In genomic region chr18:3305354-3305762, GRCh38 we compare ENCODE assay signal across 9 cellular contexts. TPM values are rescaled to one million over a fixed set of nuclear protein-coding genes. Genes with fewer than 3 reads are reported as not detected.
DNase-seq lines count a peak whose midpoint lies in the region; ATAC-seq and TF ChIP-seq lines count a peak whose summit lies in the region.
"Had no signal": no experiment of that assay in that cellular context is flagged by ENCODE, and none has a peak within 500 bp of the region (broad histone marks: within the 10 kb centered on the region; RNA-seq: fewer than 3 reads in every experiment).

No MANE protein-coding gene starts in this region.

- H2BK120ac ChIP-seq in IMR-90 (ENCODE audit: low read depth, low read length): no peak overlapping the region; the same call in 1 of the 2 replicates

- no peaks in the 10 kb centered on the region for H4K20me1 ChIP-seq in IMR-90 (ENCODE audit: insufficient read depth, low read length)

- DNase-seq in Daoy (ENCODE audit: low read depth) (peak; percentile 86), IMR-90 (peak; percentile 100), kidney epithelial cell (ENCODE audit: low read depth) (peak; percentile 92), GF-D8 (lab: John Stamatoyannopoulos, UW) (no peak)
- DNase-seq in activated T-cell treated with anti-CD3 and anti-CD28 coated beads, Interleukin-2, amount 50 U/mL, for 48 hours: peak; percentile 50 to 58

- WGBS in IMR-90 (ENCODE audit: extremely low coverage in 2 of 2, insufficient read length in 1 of 2), 2 experiments: 0% methylated on average over 2 of the region's 7 CpGs; no CpG with 5 or more reads in 1 of the 2 experiments

- peak overlapping the region; percentile 80 for H2BK5ac ChIP-seq in IMR-90 (ENCODE audit: low read depth, low read length, poor library complexity, severe bottlenecking)

- H3K14ac ChIP-seq in IMR-90 (replicated peaks; ENCODE audit: low read depth, low read length): no peak overlapping the region

- H2AK9ac ChIP-seq in IMR-90 (replicated peaks; ENCODE audit: low read depth, low read length, poor library complexity): no peak overlapping the region

- H3K4me2 ChIP-seq in IMR-90 (ENCODE audit: low read depth, low read length): peak overlapping the region; percentile 27; the same call in 1 of the 2 replicates

- intact Hi-C loops in IMR-90 (cut with micrococcal nuclease): loop anchor here (1.0 kb wide), 1 partner anchor 142 kb away; no protein-coding TSS in a partner anchor

- H3K23ac ChIP-seq in IMR-90 (ENCODE audit: low read depth, low read length): no peak overlapping the region

- H3K27me3 ChIP-seq in IMR-90 (ENCODE audit: control insufficient read depth, insufficient read depth, low read length): no peaks in the 10 kb centered on the region
- no peaks in the 10 kb centered on the region for H3K27me3 ChIP-seq in kidney epithelial cell (ENCODE audit: control insufficient read depth, insufficient read depth, low read length)
- H3K27me3 ChIP-seq: vagina had no signal

- H3K36me3 ChIP-seq in IMR-90 (ENCODE audit: control insufficient read depth, insufficient read depth, low read length) (no peaks in the 10 kb centered on the region), kidney epithelial cell (ENCODE audit: control insufficient read depth, insufficient read depth, low read length) (no peaks in the 10 kb centered on the region)
- H3K36me3 ChIP-seq: vagina had no signal

- peak overlapping the region; percentile 34; the same call in 1 of the 2 replicates for H3K4ac ChIP-seq in IMR-90 (ENCODE audit: low read depth, low read length)

- POLR2A ChIA-PET in IMR-90 (lab: Charles Lee; ENCODE audit: unreplicated experiment): no interaction called here

- H3K27ac ChIP-seq in IMR-90 (ENCODE audit: insufficient read depth, low read length): no peak overlapping the region
- H3K27ac ChIP-seq: vagina had no signal

- CTCF ChIA-PET in IMR-90 (lab: Yijun Ruan, JAX): no interaction called here

- ATAC-seq in IMR-90 (ENCODE audit: low read depth): peak; percentile 98
- ATAC-seq in GM18498 (IDR thresholded peaks at IDR 0.05; ENCODE audit: unreplicated experiment): no peak
- ATAC-seq in HG03175 (IDR thresholded peaks at IDR 0.05; ENCODE audit: unreplicated experiment): no peak
- ATAC-seq in GM18519 (IDR thresholded peaks at IDR 0.05; ENCODE audit: low FRiP score, unreplicated experiment): no peak

- no peak overlapping the region for H3K56ac ChIP-seq in IMR-90 (ENCODE audit: extremely low read depth, insufficient read depth, low read length)

- BruUV-seq in IMR-90 (replicated peaks; lab: Mats Ljungman, UMichigan): no TSS peak

- no peak overlapping the region; the same call in 2 of the 3 replicates for H2BK15ac ChIP-seq in IMR-90 (ENCODE audit: low read depth, low read length)

- H3K4me3 ChIP-seq in IMR-90 (ENCODE audit: insufficient read depth, low read depth, low read length) (no peak overlapping the region), kidney epithelial cell (ENCODE audit: low read depth, low read length) (no peak overlapping the region)
- H3K4me3 ChIP-seq: vagina had no signal

- H2AK5ac ChIP-seq in IMR-90 (ENCODE audit: low read depth, low read length): no peak overlapping the region

- peaks cover 6% of the 10 kb centered on the region for H3K9me1 ChIP-seq in IMR-90 (ENCODE audit: insufficient read depth, low read length)

- no peak overlapping the region for H2BK20ac ChIP-seq in IMR-90 (ENCODE audit: low read depth, low read length)

- TF ChIP-seq RAD21 in IMR-90 (IDR thresholded peaks at IDR 0.05; ENCODE audit: low read length): 0 out of 2 replicates have a peak, but pooled peaks have one; percentile 19

- H4K5ac ChIP-seq in IMR-90 (ENCODE audit: low read depth, low read length): no peak overlapping the region

- no peak overlapping the region for H2AFZ ChIP-seq in IMR-90 (replicated peaks; ENCODE audit: low read length, poor library complexity)

- dilution Hi-C loops in IMR-90 (cut with HindIII; ENCODE audit: low sequenced_read_pairs, unreplicated experiment): no loop called here

- no peak overlapping the region for H3K9ac ChIP-seq in IMR-90 (ENCODE audit: low read depth, low read length)

- no peaks in the 10 kb centered on the region for H3K79me1 ChIP-seq in IMR-90 (ENCODE audit: low read depth in 1 of 2, low read length in 2 of 2)

- no peak overlapping the region for H3K18ac ChIP-seq in IMR-90 (ENCODE audit: low read depth, low read length)

- in situ Hi-C loops in IMR-90 (cut with MboI; ENCODE audit: low sequenced_read_pairs): no loop called here

- no peak overlapping the region for H4K8ac ChIP-seq in IMR-90 (ENCODE audit: low read depth in 2 of 2, low read length in 2 of 2)

- H3K4me1 ChIP-seq in IMR-90 (ENCODE audit: control insufficient read depth, insufficient read depth, low read length): peaks cover 6% of the 10 kb centered on the region

- TF ChIP-seq CTCF in IMR-90 (conservative IDR thresholded peaks at IDR 0.05; ENCODE audit: low read depth, low read length) (no peak), kidney epithelial cell (IDR thresholded peaks at IDR 0.05; ENCODE audit: insufficient read depth, low read length, poor library complexity, severe bottlenecking) (no peak)

- no peaks in the 10 kb centered on the region for H3K9me3 ChIP-seq in IMR-90 (ENCODE audit: control insufficient read depth, insufficient read depth, low read length)
- H3K9me3 ChIP-seq: vagina had no signal

- no peak overlapping the region for H4K91ac ChIP-seq in IMR-90 (ENCODE audit: insufficient read depth, low read depth, low read length)

- TF ChIP-seq POLR2A in IMR-90 (IDR thresholded peaks at IDR 0.05; ENCODE audit: low read depth, low read length): no peak

TF ChIP-seq in IMR-90, 13 proteins besides CTCF, POLR2A, EP300 and RAD21:
- peak; percentile 33; the same call in 1 of the 2 replicates for TF ChIP-seq MAFK (IDR thresholded peaks at IDR 0.05; ENCODE audit: low read depth, low read length)
- TF ChIP-seq USF2 (IDR thresholded peaks at IDR 0.05; ENCODE audit: low read depth, low read length): peak; percentile 31; the same call in 1 of the 2 replicates
- 0 out of 2 replicates have a peak, but pooled peaks have one; percentile 29 for TF ChIP-seq MXI1 (IDR thresholded peaks at IDR 0.05; ENCODE audit: borderline replicate concordance, low read depth, low read length)
- peak; percentile 25; the same call in 1 of the 2 replicates for TF ChIP-seq SMC3 (IDR thresholded peaks at IDR 0.05; ENCODE audit: low read depth, low read length)
- TF ChIP-seq BHLHE40 (IDR thresholded peaks at IDR 0.05; ENCODE audit: low read depth, low read length): peak; percentile 83
- TF ChIP-seq RFX5 (IDR thresholded peaks at IDR 0.05; ENCODE audit: low read depth, low read length): no peak
- TF ChIP-seq MAZ (IDR thresholded peaks at IDR 0.05; ENCODE audit: borderline replicate concordance, low read depth, low read length): no peak
- TF ChIP-seq CHD1 (IDR thresholded peaks at IDR 0.05; ENCODE audit: low read depth, low read length): no peak
- peak; percentile 98 for TF ChIP-seq FOS (IDR thresholded peaks at IDR 0.05; ENCODE audit: low read depth, low read length)
- TF ChIP-seq ELK1 (IDR thresholded peaks at IDR 0.05; ENCODE audit: borderline replicate concordance, low read depth, low read length): no peak
- TF ChIP-seq NFE2L2 (IDR thresholded peaks at IDR 0.05; ENCODE audit: low read depth, low read length): peak; percentile 64; the same call in 1 of the 2 replicates
- TF ChIP-seq RCOR1 (IDR thresholded peaks at IDR 0.05; ENCODE audit: insufficient replicate concordance, low read length): no peak
- TF ChIP-seq CEBPB (IDR thresholded peaks at IDR 0.05; ENCODE audit: low read depth, low read length): peak; percentile 57

RNA-seq across cellular contexts. Expression of gene MYL12B, which starts 43.4 kb away (rescaled TPM):
- total RNA-seq in Daoy (2014; rRNA removed; shearing (Covaris generic)): 154 and 183 TPM in 2 replicates
- total RNA-seq in IMR-90 (2012; rRNA removed) (593 and 692 TPM in 2 replicates), kidney epithelial cell (535 and 537 TPM in 2 replicates)
- 753 and 816 TPM in 2 replicates for polyA plus RNA-seq in IMR-90 (2012; rRNA removed)
- 265 and 382 TPM in 2 replicates for polyA plus RNA-seq in IMR-90 (2012; cell fraction: cytosol; rRNA removed)
- 98.0 and 290 TPM in 2 replicates for polyA plus RNA-seq in IMR-90 (2012; cell fraction: nucleus; rRNA removed; ENCODE audit: low replicate concordance)

RNA-seq across cellular contexts. Expression of gene MYL12A, which starts 57.8 kb away (rescaled TPM):
- 161 and 207 TPM in 2 replicates for total RNA-seq in Daoy (2014; rRNA removed; shearing (Covaris generic))
- total RNA-seq in IMR-90 (2012; rRNA removed) (580 and 743 TPM in 2 replicates), kidney epithelial cell (857 and 948 TPM in 2 replicates)
- polyA plus RNA-seq in IMR-90 (2012; rRNA removed): 469 and 549 TPM in 2 replicates
- 192 and 196 TPM in 2 replicates for polyA plus RNA-seq in IMR-90 (2012; cell fraction: cytosol; rRNA removed)
- 65.1 and 308 TPM in 2 replicates for polyA plus RNA-seq in IMR-90 (2012; cell fraction: nucleus; rRNA removed; ENCODE audit: low replicate concordance)
